ENCODE assay signal across 8 cellular contexts in the genomic region with DNA sequence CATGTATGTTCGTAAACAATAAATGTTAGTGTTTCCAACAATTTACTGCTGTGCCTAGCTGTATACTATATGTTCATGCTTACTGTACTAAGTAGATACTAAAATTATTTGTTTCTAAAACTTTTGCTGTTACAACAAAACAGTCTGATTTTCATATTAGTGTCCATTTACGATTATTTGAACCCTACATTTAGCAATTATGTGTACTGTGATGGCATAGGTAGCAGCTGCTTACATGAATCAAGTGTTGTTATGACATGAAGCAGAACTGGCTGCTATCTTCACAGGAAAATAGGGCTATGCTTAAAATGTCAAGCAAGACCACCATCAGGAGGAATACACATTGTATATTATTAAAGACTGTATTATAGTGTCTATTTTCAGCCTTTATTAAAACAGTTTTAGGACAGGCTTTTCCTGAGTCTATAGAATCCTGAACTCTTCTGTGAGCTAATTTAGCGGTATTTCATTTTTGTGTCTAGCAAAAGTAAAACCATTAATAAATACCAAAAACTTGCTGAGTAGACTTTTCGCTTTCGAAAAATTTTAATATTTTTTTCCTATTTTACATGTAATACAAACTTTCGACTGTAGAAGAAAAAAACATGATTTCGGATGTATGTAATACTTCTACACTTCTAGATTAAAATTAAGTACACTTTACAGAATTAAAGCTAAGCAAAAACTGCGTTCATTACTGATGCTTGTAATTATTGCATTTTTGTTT. TPM values are rescaled to one million over a fixed set of nuclear protein-coding genes. Genes with fewer than 3 reads are reported as not detected.
DNase-seq lines count a peak whose midpoint lies in the region; TF ChIP-seq lines count a peak whose summit lies in the region.

No MANE protein-coding gene starts in this region.

- no peaks in the 10 kb centered on the region for H3F3A ChIP-seq in neural cell (ENCODE audit: insufficient read depth, low read length, poor library complexity, severe bottlenecking)

- intact Hi-C loops in CD4-positive, alpha-beta memory T cell (cut with micrococcal nuclease), result loop anchor here (1.0 to 5.0 kb wide), 3 partner anchors 7 to 744 kb away; a partner anchor contains a TSS

- peak overlapping the region; percentile 99 for H3K27ac ChIP-seq in CD4-positive, alpha-beta memory T cell (ENCODE audit: low read depth, low read length)
- H3K27ac ChIP-seq in coronary artery (peak overlapping the region; percentile 95 to 96), neural cell (ENCODE audit: low read length) (peak overlapping the region; percentile 89)

- peaks cover 34% of the 10 kb centered on the region for H3K4me1 ChIP-seq in CD4-positive, alpha-beta memory T cell (ENCODE audit: insufficient read depth, low read length)

- POLR2A ChIA-PET in CD4-positive, alpha-beta memory T cell (lab: Charles Lee; ENCODE audit: partially characterized antibody), result interaction anchor here (0.7 to 7.2 kb wide), 9 partner anchors 9 to 696 kb away, joined by 3 to 151 read pairs (median 4); a partner anchor contains a TSS
- POLR2A ChIA-PET in HEK293T (lab: Yijun Ruan, JAX), result interaction anchor here (0.6 to 2.3 kb wide), 23 partner anchors 8 to 854 kb away, joined by 3 to 25 read pairs (median 5); a partner anchor contains a TSS

- H3K36me3 ChIP-seq in CD4-positive, alpha-beta memory T cell (ENCODE audit: insufficient read depth, low read length), result peaks cover 5% of the 10 kb centered on the region
- no peaks in the 10 kb centered on the region for H3K36me3 ChIP-seq in neural cell (ENCODE audit: insufficient read depth, low read length)

- no peaks in the 10 kb centered on the region for H3K27me3 Mint-ChIP-seq in CD4-positive, alpha-beta memory T cell

- H3K9ac ChIP-seq in neural cell (ENCODE audit: low read length), result peak overlapping the region; percentile 64

- H3K4me3 ChIP-seq in CD4-positive, alpha-beta memory T cell (ENCODE audit: low read length in 2 of 2), result peak overlapping the region; percentile 85 to 96
- H3K4me3 ChIP-seq in LNCaP clone FGC (ENCODE audit: low read depth, low read length) (peak overlapping the region; percentile 69), coronary artery (peak overlapping the region; percentile 82), neural cell (ENCODE audit: low read length) (peak overlapping the region; percentile 72)

- peaks cover 22% of the 10 kb centered on the region for H3K79me2 ChIP-seq in neural cell (replicated peaks; ENCODE audit: insufficient read depth, low read length)

- TF ChIP-seq CTCF in LNCaP clone FGC (IDR thresholded peaks at IDR 0.05; ENCODE audit: control insufficient read depth, extremely low read depth, insufficient read depth) (no peak), coronary artery (IDR thresholded peaks at IDR 0.05) (no peak), neural cell (IDR thresholded peaks at IDR 0.05; ENCODE audit: poor library complexity, severe bottlenecking) (no peak)

- H4K20me1 ChIP-seq in neural cell (ENCODE audit: insufficient read depth), result no peaks in the 10 kb centered on the region

- no peak for DNase-seq in CD4-positive, alpha-beta memory T cell
- DNase-seq in LNCaP clone FGC (ENCODE audit: low read depth) (no peak), coronary artery (ENCODE audit: low spot score) (no peak), C1 segment of cervical spinal cord (lab: John Stamatoyannopoulos, UW) (no peak), NCI-H226 (no peak), NCI-H82 treated with DMSO at 0.1 percent for 48 hours (lab: John Stamatoyannopoulos, UW; ENCODE audit: unreplicated experiment) (no peak), HEK293T (ENCODE audit: extremely low spot score) (no peak)

- no peaks in the 10 kb centered on the region for H3K27me3 ChIP-seq in CD4-positive, alpha-beta memory T cell (ENCODE audit: insufficient read depth, low read length)
- no peaks in the 10 kb centered on the region for H3K27me3 ChIP-seq in neural cell (ENCODE audit: insufficient read depth, low read depth, low read length)

- no peak for TF ChIP-seq RAD21 in neural cell (conservative IDR thresholded peaks at IDR 0.05)

- no peaks in the 10 kb centered on the region for H3K9me3 ChIP-seq in CD4-positive, alpha-beta memory T cell (ENCODE audit: control insufficient read depth in 1 of 2, low read length in 2 of 2)
- H3K9me3 ChIP-seq in neural cell (ENCODE audit: low read length), result no peaks in the 10 kb centered on the region

- CTCF ChIA-PET in CD4-positive, alpha-beta memory T cell (lab: Charles Lee; ENCODE audit: partially characterized antibody), result interaction anchor here (1.2 to 4.4 kb wide), 10 partner anchors 8 to 127 kb away, joined by 3 to 41 read pairs (median 6); no protein-coding TSS in a partner anchor
- CTCF ChIA-PET in HEK293T (lab: Yijun Ruan, JAX), result interaction anchor here (1.5 kb wide), 1 partner anchor 83 kb away, joined by 6 read pairs; no protein-coding TSS in a partner anchor

- H3K27ac Mint-ChIP-seq in CD4-positive, alpha-beta memory T cell, result peak overlapping the region; percentile 90 to 99 (median 97)

- TF ChIP-seq EP300 in neural cell (conservative IDR thresholded peaks at IDR 0.05; ENCODE audit: poor library complexity, severe bottlenecking), result no peak

- H3K9me3 Mint-ChIP-seq in CD4-positive, alpha-beta memory T cell, result no peaks in the 10 kb centered on the region

- peak overlapping the region; percentile 66 for H3K4me2 ChIP-seq in neural cell (ENCODE audit: low read length)

- H3K9me2 ChIP-seq in neural cell (ENCODE audit: insufficient read depth, low read length), result no peaks in the 10 kb centered on the region

- peak overlapping the region; percentile 58 for H2AFZ ChIP-seq in neural cell (ENCODE audit: low read depth, low read length)

- H3K36me3 Mint-ChIP-seq in CD4-positive, alpha-beta memory T cell, result peaks cover 14 to 18% of the 10 kb centered on the region in 2 donors

- H3K4me3 Mint-ChIP-seq in CD4-positive, alpha-beta memory T cell, result peak overlapping the region; percentile 85 to 98 (median 92)

- peaks cover 18 to 46% (median 27%) of the 10 kb centered on the region in 4 donors for H3K4me1 Mint-ChIP-seq in CD4-positive, alpha-beta memory T cell

TF ChIP-seq in neural cell, 6 proteins besides CTCF, POLR2A, EP300 and RAD21 (continues in another document):
- TF ChIP-seq MXI1 (conservative IDR thresholded peaks at IDR 0.05; ENCODE audit: poor library complexity, severe bottlenecking), result no peak
- no peak for TF ChIP-seq EZH2 (IDR thresholded peaks at IDR 0.05; ENCODE audit: borderline replicate concordance, insufficient read depth, low read length, poor library complexity, severe bottlenecking)
- TF ChIP-seq TAF1 (IDR thresholded peaks at IDR 0.05; ENCODE audit: low read depth), result no peak
- no peak for TF ChIP-seq POLR2AphosphoS5 (IDR thresholded peaks at IDR 0.05)
- TF ChIP-seq SMC3 (conservative IDR thresholded peaks at IDR 0.05; ENCODE audit: poor library complexity), result no peak

TF ChIP-seq in HEK293T, 16 proteins besides CTCF, POLR2A, EP300 and RAD21:
- no peak for TF ChIP-seq ARNT (IDR thresholded peaks at IDR 0.05)
- no peak for TF ChIP-seq FOXM1 (IDR thresholded peaks at IDR 0.05; ENCODE audit: borderline replicate concordance)
- TF ChIP-seq L3MBTL2 (conservative IDR thresholded peaks at IDR 0.05), result no peak
- TF ChIP-seq, protein P1, sequence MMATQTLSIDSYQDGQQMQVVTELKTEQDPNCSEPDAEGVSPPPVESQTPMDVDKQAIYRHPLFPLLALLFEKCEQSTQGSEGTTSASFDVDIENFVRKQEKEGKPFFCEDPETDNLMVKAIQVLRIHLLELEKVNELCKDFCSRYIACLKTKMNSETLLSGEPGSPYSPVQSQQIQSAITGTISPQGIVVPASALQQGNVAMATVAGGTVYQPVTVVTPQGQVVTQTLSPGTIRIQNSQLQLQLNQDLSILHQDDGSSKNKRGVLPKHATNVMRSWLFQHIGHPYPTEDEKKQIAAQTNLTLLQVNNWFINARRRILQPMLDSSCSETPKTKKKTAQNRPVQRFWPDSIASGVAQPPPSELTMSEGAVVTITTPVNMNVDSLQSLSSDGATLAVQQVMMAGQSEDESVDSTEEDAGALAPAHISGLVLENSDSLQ (IDR thresholded peaks at IDR 0.05), result no peak
- TF ChIP-seq CTBP1 (IDR thresholded peaks at IDR 0.05; ENCODE audit: borderline replicate concordance), result no peak
- no peak for TF ChIP-seq FOXA1 (IDR thresholded peaks at IDR 0.05)
- TF ChIP-seq FOXK2 (IDR thresholded peaks at IDR 0.05), result no peak
- TF ChIP-seq SUZ12 (IDR thresholded peaks at IDR 0.05), result no peak
- no peak for TF ChIP-seq SP1 (IDR thresholded peaks at IDR 0.05)
- no peak for TF ChIP-seq BHLHE40 (IDR thresholded peaks at IDR 0.05; ENCODE audit: borderline replicate concordance)
- TF ChIP-seq HDGF (IDR thresholded peaks at IDR 0.05; ENCODE audit: borderline replicate concordance), result no peak
- TF ChIP-seq NFRKB (IDR thresholded peaks at IDR 0.05), result no peak
- TF ChIP-seq TARDBP (IDR thresholded peaks at IDR 0.05), result no peak
- TF ChIP-seq ELF4 (IDR thresholded peaks at IDR 0.05), result no peak
- TF ChIP-seq LEF1 (IDR thresholded peaks at IDR 0.05; ENCODE audit: borderline replicate concordance), result no peak
- no peak for TF ChIP-seq ZNF384 (IDR thresholded peaks at IDR 0.05)

RNA-seq across cellular contexts. Expression of a gene that starts 1.1 kb away (rescaled TPM):
- 10 to 100 TPM; 32.8 to 36.3 TPM for total RNA-seq in CD4-positive, alpha-beta memory T cell
- polyA plus RNA-seq in CD4-positive, alpha-beta memory T cell, result 10 to 100 TPM; 23.4 to 28.4 TPM
- polyA plus RNA-seq in neural cell, result 9.7 and 15.3 TPM in 2 replicates
- 33.1 and 33.9 TPM in 2 replicates for polyA minus RNA-seq in neural cell
